13 cellular contexts compared by ENCODE assay signal in the genomic region with DNA sequence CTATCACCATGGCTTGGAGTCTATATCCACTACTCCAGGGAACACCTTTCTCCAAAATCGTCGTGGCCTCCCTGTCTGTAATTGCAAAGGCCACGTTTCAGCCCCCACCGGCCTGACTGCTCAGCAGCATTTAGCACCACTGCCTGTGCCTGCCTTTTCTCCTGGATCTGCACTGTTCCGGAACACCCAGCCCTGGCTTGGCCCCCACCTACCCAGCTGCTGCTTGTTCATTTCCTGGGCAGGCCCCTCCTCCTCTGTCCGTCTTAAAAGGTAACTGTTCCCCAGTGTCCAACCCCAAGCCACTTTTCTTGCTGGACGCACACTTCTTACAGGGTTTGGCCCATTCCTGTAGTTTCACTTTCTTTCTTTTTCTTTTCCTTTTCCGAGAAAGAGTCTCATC. TPM values are rescaled to one million over a fixed set of nuclear protein-coding genes. Genes with fewer than 3 reads are reported as not detected.
DNase-seq lines count a peak whose midpoint lies in the region; FAIRE-seq and TF ChIP-seq lines count a peak whose summit lies in the region.
"Had no signal": no experiment of that assay in that cellular context is flagged by ENCODE, and none has a peak within 500 bp of the region (broad histone marks: within the 10 kb centered on the region; RNA-seq: fewer than 3 reads in every experiment).

No MANE protein-coding gene starts in this region.

- 47% methylated on average over 8 of the region's 8 CpGs for WGBS in suprapubic skin

- TF ChIP-seq CTCF in bronchial epithelial cell (IDR thresholded peaks at IDR 0.05; ENCODE audit: insufficient read depth, low read length, severe bottlenecking): no peak
- no peak for TF ChIP-seq CTCF in suprapubic skin (IDR thresholded peaks at IDR 0.05)
- TF ChIP-seq CTCF in right atrium auricular region (IDR thresholded peaks at IDR 0.05): no peak

- H3K9me3 ChIP-seq in suprapubic skin (no peaks in the 10 kb centered on the region), right atrium auricular region (no peaks in the 10 kb centered on the region)
- H3K9me3 ChIP-seq: adrenal gland had no signal

- peak; percentile 30 for DNase-seq in activated naive CD4-positive, alpha-beta T cell treated with anti-CD3 and anti-CD28 coated beads, Interleukin-2, amount 10 ng/mL, durations not matched to agents 7 days and 5 days
- no peak for DNase-seq in activated naive CD4-positive, alpha-beta T cell (lab: John Stamatoyannopoulos, UW)
- DNase-seq in bronchial epithelial cell (ENCODE audit: low read depth) (peak; percentile 13), suprapubic skin (ENCODE audit: low spot score in 2 of 2) (no peak), right atrium auricular region (ENCODE audit: low spot score) (no peak), NCI-H2029 treated with DMSO at 0.1 percent for 48 hours (lab: John Stamatoyannopoulos, UW) (no peak)
- DNase-seq: activated CD8-positive, alpha-beta memory T cell treated with anti-CD3 and anti-CD28 coated beads, Interleukin-2, amount 50 U/mL, for 48 hours; midbrain; stimulated activated CD4-positive, alpha-beta T cell treated with anti-CD3 and anti-CD28 coated beads, Interleukin-4, amount 100 ng/mL, for 1 hour; stimulated activated naive B cell treated with anti-CD40 and anti-IgM and Interleukin-4, amounts not matched to agents 10 μg/mL and 1 μg/mL and 100 μg/mL, for 72 hours had no signal

- no peak overlapping the region for H3K4me3 ChIP-seq in bronchial epithelial cell (ENCODE audit: low read depth, low read length)
- H3K4me3 ChIP-seq in suprapubic skin: no peak overlapping the region
- H3K4me3 ChIP-seq in right atrium auricular region: no peak overlapping the region
- H3K4me3 ChIP-seq: adrenal gland had no signal

- H3K27me3 ChIP-seq in bronchial epithelial cell (ENCODE audit: control insufficient read depth, insufficient read depth, low read length) (no peaks in the 10 kb centered on the region), suprapubic skin (peaks cover 22% of the 10 kb centered on the region), right atrium auricular region (no peaks in the 10 kb centered on the region)
- H3K27me3 ChIP-seq: adrenal gland had no signal

- peaks cover 17% of the 10 kb centered on the region for H3K4me1 ChIP-seq in suprapubic skin
- H3K4me1 ChIP-seq in right atrium auricular region: no peaks in the 10 kb centered on the region
- H3K4me1 ChIP-seq: adrenal gland had no signal

- no peak for TF ChIP-seq EP300 in suprapubic skin (IDR thresholded peaks at IDR 0.05)

- H3K27me3 Mint-ChIP-seq in activated naive CD4-positive, alpha-beta T cell treated with anti-CD3 and anti-CD28 coated beads, Interleukin-2, amount 10 ng/mL, durations not matched to agents 7 days and 5 days: peaks cover 36% of the 10 kb centered on the region

- H3K27ac ChIP-seq in suprapubic skin (peak overlapping the region; percentile 76), right atrium auricular region (no peak overlapping the region)

- H3K36me3 ChIP-seq in bronchial epithelial cell (ENCODE audit: control insufficient read depth, insufficient read depth, low read length) (no peaks in the 10 kb centered on the region), suprapubic skin (no peaks in the 10 kb centered on the region), right atrium auricular region (no peaks in the 10 kb centered on the region)
- H3K36me3 ChIP-seq: adrenal gland had no signal

- CTCF ChIA-PET in activated naive CD4-positive, alpha-beta T cell treated with anti-CD3 and anti-CD28 coated beads, Interleukin-2, amount 10 ng/mL, durations not matched to agents 7 days and 5 days (lab: Charles Lee): interaction anchor here (0.9 to 1.2 kb wide), 2 partner anchors 14 to 48 kb away, joined by 4 to 7 read pairs; no protein-coding TSS in a partner anchor

- H3K4me1 Mint-ChIP-seq in activated naive CD4-positive, alpha-beta T cell treated with anti-CD3 and anti-CD28 coated beads, Interleukin-2, amount 10 ng/mL, durations not matched to agents 7 days and 5 days: peaks cover 23% of the 10 kb centered on the region

- no peak for FAIRE-seq in bronchial epithelial cell (lab: Jason Lieb, UNC)

- H3K4me3 Mint-ChIP-seq in activated naive CD4-positive, alpha-beta T cell treated with anti-CD3 and anti-CD28 coated beads, Interleukin-2, amount 10 ng/mL, durations not matched to agents 7 days and 5 days: no peak overlapping the region
- H3K4me3 Mint-ChIP-seq: dendritic cell treated with granulocyte-macrophage colony-stimulating factor and Interleukin-4, amounts not matched to agents 40 ng/mL and 50 ng/mL, for 4 days; stimulated activated naive B cell treated with anti-CD40 and anti-IgM and Interleukin-4, amounts not matched to agents 10 μg/mL and 1 μg/mL and 100 μg/mL, for 72 hours had no signal

- H3K36me3 Mint-ChIP-seq in activated naive CD4-positive, alpha-beta T cell treated with anti-CD3 and anti-CD28 coated beads, Interleukin-2, amount 10 ng/mL, durations not matched to agents 7 days and 5 days: no peaks in the 10 kb centered on the region
- H3K36me3 Mint-ChIP-seq: stimulated activated naive B cell treated with anti-CD40 and anti-IgM and Interleukin-4, amounts not matched to agents 10 μg/mL and 1 μg/mL and 100 μg/mL, for 72 hours had no signal

- H3K9me3 Mint-ChIP-seq in activated naive CD4-positive, alpha-beta T cell treated with anti-CD3 and anti-CD28 coated beads, Interleukin-2, amount 10 ng/mL, durations not matched to agents 7 days and 5 days: no peaks in the 10 kb centered on the region
- H3K9me3 Mint-ChIP-seq: dendritic cell treated with granulocyte-macrophage colony-stimulating factor and Interleukin-4, amounts not matched to agents 40 ng/mL and 50 ng/mL, for 4 days; stimulated activated naive B cell treated with anti-CD40 and anti-IgM and Interleukin-4, amounts not matched to agents 10 μg/mL and 1 μg/mL and 100 μg/mL, for 72 hours had no signal

- TF ChIP-seq POLR2A in suprapubic skin (IDR thresholded peaks at IDR 0.05): no peak

- H3K27ac Mint-ChIP-seq in activated naive CD4-positive, alpha-beta T cell treated with anti-CD3 and anti-CD28 coated beads, Interleukin-2, amount 10 ng/mL, durations not matched to agents 7 days and 5 days: no peak overlapping the region
- H3K27ac Mint-ChIP-seq: dendritic cell treated with granulocyte-macrophage colony-stimulating factor and Interleukin-4, amounts not matched to agents 40 ng/mL and 50 ng/mL, for 4 days; stimulated activated naive B cell treated with anti-CD40 and anti-IgM and Interleukin-4, amounts not matched to agents 10 μg/mL and 1 μg/mL and 100 μg/mL, for 72 hours had no signal

RNA-seq across cellular contexts. Expression of gene SYT5, which starts 8.5 kb away (rescaled TPM):
- total RNA-seq in bronchial epithelial cell (0.13 and 0.26 TPM in 2 replicates), suprapubic skin (1 to 10 TPM in 3 of 4 donors, not detected in 1; 1.1 to 7.8 (median 6.8) TPM), right atrium auricular region (under 1 TPM in 1 of 2 donors, not detected in 1; 0.08 TPM)
- total RNA-seq: pulmonary artery endothelial cell had no signal

RNA-seq across cellular contexts. Expression of gene PTPRH, which starts 20.7 kb away (rescaled TPM):
- total RNA-seq in bronchial epithelial cell (3.9 and 7.4 TPM in 2 replicates), suprapubic skin (1 to 10 TPM in 2 of 4 donors, under 1 TPM in 1, not detected in 1; 0.34 to 1.4 (median 1.1) TPM), right atrium auricular region (1 to 10 TPM; 1.3 to 7.8 TPM)

RNA-seq across cellular contexts. Expression of gene DNAAF3, which starts 22.2 kb away (rescaled TPM):
- 0.53 and 0.77 TPM in 2 replicates for total RNA-seq in bronchial epithelial cell
- 10 to 100 TPM in 1 of 4 donors, 1 to 10 TPM in 1, under 1 TPM in 2; 0.48 to 10.6 (median 3.1) TPM for total RNA-seq in suprapubic skin
- 1 to 10 TPM in 1 of 2 donors, under 1 TPM in 1; 0.89 to 2.7 TPM for total RNA-seq in right atrium auricular region

RNA-seq across cellular contexts. Expression of gene TNNI3, which starts 31.1 kb away (rescaled TPM):
- total RNA-seq in bronchial epithelial cell (0.53 and 1.0 TPM in 2 replicates), suprapubic skin (1 to 10 TPM; 1.7 to 4.7 (median 3.2) TPM), right atrium auricular region (1,000 to 10,000 TPM; 3,822 to 4,003 TPM)
- total RNA-seq: pulmonary artery endothelial cell had no signal

RNA-seq across cellular contexts. Expression of gene TNNT1, which starts 39.6 kb away (rescaled TPM):
- total RNA-seq in bronchial epithelial cell (65.0 and 151 TPM in 2 replicates), suprapubic skin (10 to 100 TPM; 13.6 to 46.7 (median 19.6) TPM), right atrium auricular region (10 to 100 TPM in 1 of 2 donors, 1 to 10 TPM in 1; 6.8 to 46.5 TPM)

Comparison
In these comparisons a context has a peak if more than half of its experiments do, and no peak if none do; other contexts are left out.
1. DNase-seq: peak in activated naive CD4-positive, alpha-beta T cell treated with anti-CD3 and anti-CD28 coated beads, Interleukin-2, amount 10 ng/mL, durations not matched to agents 7 days and 5 days (single experiment) and bronchial epithelial cell (single experiment); none in activated naive CD4-positive, alpha-beta T cell (0 of 4), suprapubic skin (0 of 2), right atrium auricular region (single experiment) and NCI-H2029 treated with DMSO at 0.1 percent for 48 hours (single experiment).